In genomic region chr1:9482816-9483572, GRCh38 we compare ENCODE assay signal across 1 cellular context.
TF ChIP-seq lines count a peak whose summit lies in the region.

No MANE protein-coding gene starts in this region.

TF ChIP-seq in SK-N-SH treated with all-trans-retinoic acid at 6 μM for 48 hours, 23 proteins besides CTCF, POLR2A, EP300 and RAD21 (continued from another document):
- TF ChIP-seq BACH2 (CRISPR knock-in tag; IDR thresholded peaks at IDR 0.05; ENCODE audit: borderline replicate concordance) (no peak), ZFP3 (CRISPR knock-in tag; IDR thresholded peaks at IDR 0.05) (no peak), TCF4 (CRISPR knock-in tag; IDR thresholded peaks at IDR 0.05; ENCODE audit: borderline replicate concordance) (no peak), PPARA (CRISPR knock-in tag; IDR thresholded peaks at IDR 0.05; ENCODE audit: borderline replicate concordance) (no peak)
TF ChIP-seq in SK-N-SH treated with all-trans-retinoic acid at 6 μM for 48 hours: peak in this region for 0.
